9 cellular contexts compared by ENCODE assay signal in the genomic region with DNA sequence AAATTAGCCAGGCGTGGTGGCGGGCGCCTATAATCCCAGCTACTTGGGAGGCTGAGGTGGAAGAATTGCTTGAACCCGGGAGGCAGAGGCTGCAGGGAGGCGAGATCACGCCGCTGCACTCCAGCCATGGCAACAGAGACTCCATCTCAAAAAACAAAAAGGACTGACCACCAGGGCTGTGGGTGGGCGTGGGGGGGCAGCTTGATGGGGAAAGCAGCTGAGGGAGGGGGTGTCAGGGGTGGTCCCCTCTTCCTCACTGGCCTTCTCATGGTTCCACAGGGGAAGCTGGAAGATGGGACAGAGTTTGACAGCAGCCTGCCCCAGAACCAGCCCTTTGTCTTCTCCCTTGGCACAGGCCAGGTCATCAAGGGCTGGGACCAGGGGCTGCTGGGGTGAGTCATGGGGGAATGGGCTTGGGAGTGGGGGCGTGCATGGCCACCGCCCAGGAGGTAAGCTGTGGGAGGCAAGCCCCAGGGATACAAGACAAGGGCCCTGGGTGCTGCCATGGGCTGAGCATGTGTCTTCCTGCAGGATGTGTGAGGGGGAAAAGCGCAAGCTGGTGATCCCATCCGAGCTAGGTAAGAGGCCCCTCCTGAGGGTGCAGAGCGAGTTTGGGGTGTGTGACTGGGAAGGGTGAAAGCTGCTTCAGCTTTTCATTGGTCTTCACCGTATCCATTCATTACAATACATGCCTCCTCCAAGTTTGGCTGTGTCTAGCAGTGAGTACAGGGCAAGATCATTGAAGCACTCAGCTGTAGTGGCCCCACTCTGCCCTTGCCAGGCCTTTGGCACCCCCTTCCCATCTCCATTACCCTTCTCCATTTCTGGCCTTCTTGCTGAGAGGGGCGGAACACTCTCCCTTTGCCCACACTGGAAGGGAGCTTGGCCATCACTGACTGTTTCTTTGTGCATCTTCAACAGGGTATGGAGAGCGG. TPM values are rescaled to one million over a fixed set of nuclear protein-coding genes. Genes with fewer than 3 reads are reported as not detected.
DNase-seq lines count a peak whose midpoint lies in the region; TF ChIP-seq lines count a peak whose summit lies in the region.
"Had no signal": no experiment of that assay in that cellular context is flagged by ENCODE, and none has a peak within 500 bp of the region (broad histone marks: within the 10 kb centered on the region; RNA-seq: fewer than 3 reads in every experiment).

No MANE protein-coding gene starts in this region.

- H3K4me2 ChIP-seq in OCI-LY3 (ENCODE audit: low read length) (peak overlapping the region; percentile 89), parathyroid adenoma (ENCODE audit: low read length) (peak overlapping the region; percentile 81)

- peaks cover 20% of the 10 kb centered on the region for H3K4me1 Mint-ChIP-seq in Caco-2 (ENCODE audit: low read depth, unreplicated experiment)

- DNase-seq in Caco-2 (no peak), HK-2 (ENCODE audit: unreplicated experiment) (no peak), NCI-H526 (lab: John Stamatoyannopoulos, UW) (no peak), AG20443 (ENCODE audit: low spot score) (no peak), putamen (ENCODE audit: low spot score) (no peak)
- no peak for DNase-seq in effector memory CD4-positive, alpha-beta T cell
- DNase-seq: nucleus accumbens had no signal

- intact Hi-C loops in Caco-2 (cut with micrococcal nuclease; ENCODE audit: unreplicated experiment) = no loop called here

- no peaks in the 10 kb centered on the region for H3K27me3 Mint-ChIP-seq in Caco-2 (ENCODE audit: insufficient read depth, unreplicated experiment)

- H3K4me3 ChIP-seq in Caco-2 (ENCODE audit: low read depth, low read length) = no peak overlapping the region
- peak overlapping the region; percentile 84 for H3K4me3 ChIP-seq in OCI-LY3 (ENCODE audit: low read length)
- no peak overlapping the region for H3K4me3 ChIP-seq in effector memory CD4-positive, alpha-beta T cell (ENCODE audit: insufficient read depth, low read depth, low read length, poor library complexity, severe bottlenecking)
- no peak overlapping the region for H3K4me3 ChIP-seq in parathyroid adenoma (ENCODE audit: low read depth, low read length)

- no TSS peak for BruUV-seq in Caco-2 (replicated peaks; lab: Mats Ljungman, UMichigan)

- H3K79me2 ChIP-seq in OCI-LY3 (ENCODE audit: low read length) (peaks cover 59% of the 10 kb centered on the region), parathyroid adenoma (no peaks in the 10 kb centered on the region)

- CTCF ChIA-PET in Caco-2 (lab: Charles Lee) = interaction anchor here (0.6 kb wide), 1 partner anchor 32 kb away, joined by 5 read pairs; no protein-coding TSS in a partner anchor

- H3K9me3 Mint-ChIP-seq in Caco-2 (ENCODE audit: unreplicated experiment) = no peaks in the 10 kb centered on the region

- H3K4me3 Mint-ChIP-seq in Caco-2 (ENCODE audit: unreplicated experiment) = peak overlapping the region; percentile 88

- H3K4me1 ChIP-seq in Caco-2 (peaks cover 26% of the 10 kb centered on the region), OCI-LY3 (ENCODE audit: low read length) (peaks cover 50% of the 10 kb centered on the region), parathyroid adenoma (peaks cover 12% of the 10 kb centered on the region)
- H3K4me1 ChIP-seq in effector memory CD4-positive, alpha-beta T cell (ENCODE audit: control insufficient read depth, insufficient read depth, low read length, poor library complexity, severe bottlenecking) = peaks cover 40% of the 10 kb centered on the region

- H3K36me3 ChIP-seq in Caco-2 (ENCODE audit: control insufficient read depth, insufficient read depth, low read length) (peaks cover 3% of the 10 kb centered on the region; the same call in 1 of the 2 replicates), OCI-LY3 (replicated peaks; ENCODE audit: low read depth, low read length) (peaks cover 30% of the 10 kb centered on the region), parathyroid adenoma (ENCODE audit: control insufficient read depth, insufficient read depth, low read length) (no peaks in the 10 kb centered on the region)
- H3K36me3 ChIP-seq in effector memory CD4-positive, alpha-beta T cell (ENCODE audit: control insufficient read depth, insufficient read depth, low read length) = no peaks in the 10 kb centered on the region

- POLR2A ChIA-PET in Caco-2 (lab: Charles Lee) = interaction anchor here (0.5 to 1.1 kb wide), 4 partner anchors 7 to 42 kb away, joined by 3 to 5 read pairs (median 3); partner anchors contain the start of gene GPR137

- 0 out of 2 replicates have a peak, but pooled peaks cover 3% of the 10 kb centered on the region for H4K20me1 ChIP-seq in OCI-LY3 (ENCODE audit: insufficient read depth, low read length)

- no peak for TF ChIP-seq CTCF in Caco-2 (IDR thresholded peaks at IDR 0.05; ENCODE audit: insufficient read depth in 1 of 2, low read depth in 1 of 2, low read length in 1 of 2, severe bottlenecking in 1 of 2, unreplicated experiment in 1 of 2)
- no peak for TF ChIP-seq CTCF in OCI-LY3 (IDR thresholded peaks at IDR 0.05; ENCODE audit: low read depth, low read length)
- TF ChIP-seq CTCF in parathyroid adenoma (IDR thresholded peaks at IDR 0.05) = no peak

- H3K9me3 ChIP-seq in Caco-2 (no peaks in the 10 kb centered on the region), OCI-LY3 (ENCODE audit: insufficient read depth, low read length) (no peaks in the 10 kb centered on the region), parathyroid adenoma (ENCODE audit: control insufficient read depth, low read length) (no peaks in the 10 kb centered on the region)
- H3K9me3 ChIP-seq in effector memory CD4-positive, alpha-beta T cell (ENCODE audit: control insufficient read depth, low read length) = no peaks in the 10 kb centered on the region

- H3K27ac ChIP-seq in OCI-LY3 (ENCODE audit: low read length) (peak overlapping the region; percentile 73; the same call in 1 of the 2 replicates), parathyroid adenoma (no peak overlapping the region)
- H3K27ac ChIP-seq in effector memory CD4-positive, alpha-beta T cell (ENCODE audit: insufficient read depth, low read length, poor library complexity, severe bottlenecking) = peak overlapping the region; percentile 19

- peaks cover 72% of the 10 kb centered on the region for H3K36me3 Mint-ChIP-seq in Caco-2 (ENCODE audit: insufficient read depth, unreplicated experiment)

- peak overlapping the region; percentile 90 for H3K27ac Mint-ChIP-seq in Caco-2 (ENCODE audit: unreplicated experiment)

- H3K27me3 ChIP-seq in Caco-2 (replicated peaks; ENCODE audit: control insufficient read depth, insufficient read depth, low read length) (no peaks in the 10 kb centered on the region), OCI-LY3 (ENCODE audit: low read depth, low read length) (no peaks in the 10 kb centered on the region), parathyroid adenoma (ENCODE audit: control insufficient read depth, insufficient read depth, low read length) (no peaks in the 10 kb centered on the region)
- H3K27me3 ChIP-seq in effector memory CD4-positive, alpha-beta T cell (replicated peaks; ENCODE audit: control insufficient read depth, insufficient read depth, low read length, poor library complexity, severe bottlenecking) = no peaks in the 10 kb centered on the region

- H3K9ac ChIP-seq in OCI-LY3 (ENCODE audit: low read length) (no peak overlapping the region), parathyroid adenoma (no peak overlapping the region)

- no peak overlapping the region for H2AFZ ChIP-seq in OCI-LY3 (ENCODE audit: low read depth, low read length)
- H2AFZ ChIP-seq in parathyroid adenoma = no peak overlapping the region

RNA-seq across cellular contexts. Expression of gene FKBP2, which starts 2.3 kb away (rescaled TPM):
- 70.2 and 76.8 TPM in 2 replicates for total RNA-seq in Caco-2 (2022)

RNA-seq across cellular contexts. Expression of gene PPP1R14B, which starts 3.6 kb away (rescaled TPM):
- total RNA-seq in Caco-2 (2022) = 162 and 185 TPM in 2 replicates

RNA-seq across cellular contexts. Expression of gene PLCB3, which starts 8.1 kb away (rescaled TPM):
- 37.5 and 40.6 TPM in 2 replicates for total RNA-seq in Caco-2 (2022)

RNA-seq across cellular contexts. Expression of gene VEGFB, which starts 8.8 kb away (rescaled TPM):
- total RNA-seq in Caco-2 (2022) = 60.6 and 61.7 TPM in 2 replicates

RNA-seq across cellular contexts. Expression of gene DNAJC4, which starts 12.8 kb away (rescaled TPM):
- 22.3 and 22.9 TPM in 2 replicates for total RNA-seq in Caco-2 (2022)
